9 cellular contexts compared by ENCODE assay signal in the genomic region with DNA sequence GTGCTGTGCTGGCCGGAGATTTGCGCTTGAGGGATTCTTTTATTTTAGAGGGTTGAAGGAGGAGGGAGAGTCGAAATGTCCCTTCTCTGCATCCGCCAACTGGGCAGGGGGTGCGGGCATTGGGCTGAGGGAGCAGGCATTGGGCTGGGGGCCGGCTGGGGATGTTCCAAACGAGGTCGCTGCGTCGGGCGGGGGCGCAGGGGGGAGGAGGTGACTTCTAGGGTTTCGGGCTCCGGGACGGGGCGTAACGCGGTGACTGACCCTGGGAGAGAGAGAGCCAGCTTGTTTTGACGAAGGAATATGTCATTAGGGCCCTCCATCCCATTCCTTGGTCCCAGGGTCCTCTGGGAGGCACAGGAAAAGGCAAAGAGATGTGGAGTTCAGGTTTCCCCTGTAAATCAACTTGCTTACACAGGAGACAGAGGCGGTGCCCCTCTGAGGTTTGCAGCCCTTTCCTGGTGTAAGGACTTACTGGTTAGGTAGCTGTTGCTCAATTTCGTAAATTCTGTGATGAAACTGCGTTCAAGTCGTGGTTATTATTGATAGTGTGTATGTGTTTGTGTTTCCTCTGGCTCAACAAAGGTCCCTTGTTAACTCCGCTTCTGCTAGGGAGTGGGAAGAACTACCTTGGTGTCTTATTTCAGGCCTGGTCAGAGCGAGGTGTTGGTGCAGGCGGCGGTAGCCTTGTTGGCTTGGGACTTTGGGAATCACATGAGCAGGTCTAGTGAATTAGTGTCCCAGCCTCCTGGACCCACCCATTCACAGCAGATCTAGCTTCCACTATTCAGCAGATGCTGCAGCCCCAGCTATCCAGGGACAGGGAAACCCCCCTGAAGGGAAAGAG. TPM values are rescaled to one million over a fixed set of nuclear protein-coding genes. Genes with fewer than 3 reads are reported as not detected.
DNase-seq lines count a peak whose midpoint lies in the region; ATAC-seq, FAIRE-seq and TF ChIP-seq lines count a peak whose summit lies in the region.
"Had no signal": no experiment of that assay in that cellular context is flagged by ENCODE, and none has a peak within 500 bp of the region (broad histone marks: within the 10 kb centered on the region; RNA-seq: fewer than 3 reads in every experiment).

No MANE protein-coding gene starts in this region.

- H3K27me3 ChIP-seq in GM06990 (replicated peaks; ENCODE audit: control insufficient read depth, insufficient read depth, low read length) (peaks cover 4% of the 10 kb centered on the region), ascending aorta (no peaks in the 10 kb centered on the region), skeletal muscle tissue (ENCODE audit: control insufficient read depth in 3 of 3, insufficient read depth in 3 of 3, low read length in 3 of 3) (no peaks in the 10 kb centered on the region), Karpas-422 (ENCODE audit: low read length) (no peaks in the 10 kb centered on the region)

- H3K4me3 ChIP-seq in GM06990 (replicated peaks; ENCODE audit: low read depth, low read length) (no peak overlapping the region), ascending aorta (peak overlapping the region; percentile 72 to 78), iPS-18c (ENCODE audit: insufficient read depth, low read depth, low read length) (peak overlapping the region; percentile 52), skeletal muscle tissue (ENCODE audit: low read length in 3 of 3) (peak overlapping the region; percentile 85 to 87 (median 86)), Karpas-422 (ENCODE audit: low read length) (no peak overlapping the region)

- peak overlapping the region in 1 of 2 donors; percentile 43 for H3K27ac ChIP-seq in ascending aorta
- H3K27ac ChIP-seq in skeletal muscle tissue (ENCODE audit: low read depth, low read length), result peak overlapping the region; percentile 95
- no peak overlapping the region for H3K27ac ChIP-seq in Karpas-422 (ENCODE audit: low read length)

- no peaks in the 10 kb centered on the region for H3K9me2 ChIP-seq in Karpas-422 (replicated peaks; ENCODE audit: insufficient read depth, low read length)

- ATAC-seq in HG03108 (IDR thresholded peaks at IDR 0.05; ENCODE audit: unreplicated experiment), result no peak

- no peaks in the 10 kb centered on the region for H3K79me2 ChIP-seq in Karpas-422 (ENCODE audit: low read length)

- H3K4me1 ChIP-seq in ascending aorta (peaks cover 0 to 5% of the 10 kb centered on the region in 2 donors), skeletal muscle tissue (ENCODE audit: control insufficient read depth in 3 of 3, insufficient read depth in 3 of 3, low read length in 3 of 3) (peaks cover 19 to 30% (median 25%) of the 10 kb centered on the region in 3 donors), Karpas-422 (ENCODE audit: low read length) (0 out of 2 replicates have a peak, but pooled peaks cover 2% of the 10 kb centered on the region)

- H4K20me1 ChIP-seq in Karpas-422 (ENCODE audit: insufficient read depth, low read depth, low read length), result no peaks in the 10 kb centered on the region

- FAIRE-seq in GM12891 (lab: Jason Lieb, UNC), result no peak

- H2AFZ ChIP-seq in Karpas-422 (ENCODE audit: low read length), result no peak overlapping the region

- H3K9me3 ChIP-seq in ascending aorta (no peaks in the 10 kb centered on the region), iPS-18c (ENCODE audit: control insufficient read depth, insufficient read depth, low read length) (no peaks in the 10 kb centered on the region), skeletal muscle tissue (ENCODE audit: control insufficient read depth in 3 of 3, low read length in 3 of 3) (no peaks in the 10 kb centered on the region), Karpas-422 (ENCODE audit: low read length) (no peaks in the 10 kb centered on the region)

- H3K36me3 ChIP-seq in GM06990 (ENCODE audit: control insufficient read depth, insufficient read depth, low read length), result no peaks in the 10 kb centered on the region
- no peaks in the 10 kb centered on the region for H3K36me3 ChIP-seq in ascending aorta
- no peaks in the 10 kb centered on the region for H3K36me3 ChIP-seq in skeletal muscle tissue (ENCODE audit: control insufficient read depth in 3 of 3, insufficient read depth in 3 of 3, low read length in 3 of 3)
- no peaks in the 10 kb centered on the region for H3K36me3 ChIP-seq in Karpas-422 (ENCODE audit: insufficient read depth, low read length)

- TF ChIP-seq CTCF in GM06990 (IDR thresholded peaks at IDR 0.05; ENCODE audit: insufficient read depth, low read length, poor library complexity, severe bottlenecking) (no peak), ascending aorta (IDR thresholded peaks at IDR 0.05) (no peak)

- H3K9ac ChIP-seq in skeletal muscle tissue (ENCODE audit: low read depth in 1 of 3, low read length in 3 of 3) (peak overlapping the region; percentile 85 to 88 (median 85)), Karpas-422 (ENCODE audit: low read length) (no peak overlapping the region)

- H3K4me2 ChIP-seq in Karpas-422 (ENCODE audit: low read depth, low read length, poor library complexity, severe bottlenecking), result no peak overlapping the region

- peak; percentile 10 for DNase-seq in GM06990 (ENCODE audit: extremely low read depth, insufficient read length)
- peak; percentile 58 for DNase-seq in NCI-H526 treated with DMSO at 0.1 percent for 48 hours (lab: John Stamatoyannopoulos, UW)
- DNase-seq in ascending aorta (ENCODE audit: low spot score in 2 of 2), result no peak
- DNase-seq in Karpas-422, result no peak
- DNase-seq in GM12891 (ENCODE audit: insufficient read length, low spot score), result no peak

- intact Hi-C loops in ascending aorta (cut with DNase I), result loop anchor here (5.0 kb wide), 1 partner anchor 87 kb away; no protein-coding TSS in a partner anchor

- TF ChIP-seq POLR2A in GM12891 (IDR thresholded peaks at IDR 0.05; ENCODE audit: low read depth, low read length), result no peak

TF ChIP-seq in GM12891, 5 proteins besides CTCF, POLR2A, EP300 and RAD21:
- no peak for TF ChIP-seq SPI1 (IDR thresholded peaks at IDR 0.05; ENCODE audit: low read depth, low read length)
- no peak for TF ChIP-seq POU2F2 (IDR thresholded peaks at IDR 0.05; ENCODE audit: low read depth, low read length)
- no peak for TF ChIP-seq TAF1 (IDR thresholded peaks at IDR 0.05; ENCODE audit: low read depth, low read length)
- TF ChIP-seq POLR2AphosphoS5 (IDR thresholded peaks at IDR 0.05; ENCODE audit: low read depth, low read length), result no peak
- no peak for TF ChIP-seq PAX5 (IDR thresholded peaks at IDR 0.05; ENCODE audit: insufficient read depth, low read length, severe bottlenecking)
TF ChIP-seq in GM12891: peak in this region for 0.

RNA-seq across cellular contexts. Expression of gene FHIP1A, which starts 0.7 kb away (rescaled TPM):
- total RNA-seq in ascending aorta (not detected), skeletal muscle tissue (15.1 TPM)
- not detected in 2 replicates for total RNA-seq in Karpas-422 (2014; rRNA removed; shearing (Covaris generic); ENCODE audit: low replicate concordance)
- polyA plus RNA-seq in GM12891 (2012; ENCODE audit: low read depth, missing spikeins), result 0.37 TPM
- total RNA-seq: T-helper 1 cell treated with Interleukin-12 subunit alpha and Interleukin-12 subunit beta and Interleukin-4 antibody, amounts not matched to agents 30 ng/mL and 1 ng/mL, for 36 hours had no signal

Comparison
In these comparisons a context has a peak if more than half of its experiments do, and no peak if none do; other contexts are left out.
1. DNase-seq: peak in GM06990 (single experiment) and NCI-H526 treated with DMSO at 0.1 percent for 48 hours (single experiment); none in ascending aorta (0 of 2), Karpas-422 (single experiment) and GM12891 (single experiment).
2. H3K4me3 ChIP-seq: peak in ascending aorta (2 of 2), iPS-18c (single experiment) and skeletal muscle tissue (3 of 3); none in GM06990 (single experiment) and Karpas-422 (single experiment).
3. RNA of gene FHIP1A, which starts 0.7 kb away (total RNA-seq): 15.1 TPM in skeletal muscle tissue (single experiment); not detected in ascending aorta (single experiment) and not detected in Karpas-422; every median in the first group is over 10 times any median in the second.